8 cellular contexts compared by ENCODE assay signal in genomic region chr12:57983150-57983857, GRCh38. TPM values are rescaled to one million over a fixed set of nuclear protein-coding genes. Genes with fewer than 3 reads are reported as not detected.
DNase-seq lines count a peak whose midpoint lies in the region; FAIRE-seq and TF ChIP-seq lines count a peak whose summit lies in the region.

No MANE protein-coding gene starts in this region.

- H3K36me3 ChIP-seq in vagina, result no peaks in the 10 kb centered on the region

- H3K4me1 ChIP-seq in vagina, result no peaks in the 10 kb centered on the region

- no peak overlapping the region for H3K27ac ChIP-seq in vagina

- peak; percentile 20 to 55 (median 53) for TF ChIP-seq CTCF in vagina (IDR thresholded peaks at IDR 0.05)

- H3K4me3 ChIP-seq in vagina, result no peak overlapping the region

- TF ChIP-seq POLR2A in vagina (IDR thresholded peaks at IDR 0.05), result no peak

- FAIRE-seq in GM19239 (lab: Jason Lieb, UNC) (no peak), HTR-8/SVneo (lab: Jason Lieb, UNC) (no peak)

- intact Hi-C loops in vagina (cut with DNase I), result loop anchor here (10.0 kb wide), 1 partner anchor 671 kb away; no protein-coding TSS in a partner anchor

- DNase-seq in ACHN, result peak; percentile 73
- DNase-seq in EL, result peak; percentile 57
- peak; percentile 39 for DNase-seq in NCI-H2029 (lab: John Stamatoyannopoulos, UW)
- peak; percentile 42 for DNase-seq in amniotic stem cell (lab: John Stamatoyannopoulos, UW)
- peak; percentile 52 for DNase-seq in kidney tubule cell (ENCODE audit: low spot score)
- DNase-seq in vagina (ENCODE audit: extremely low spot score in 2 of 2), result no peak
- no peak for DNase-seq in GM19239 (ENCODE audit: insufficient read length, low spot score)
- no peak for DNase-seq in HTR-8/SVneo (ENCODE audit: insufficient read length, low spot score)

- in situ Hi-C loops in ACHN (cut with HindIII; ENCODE audit: low pct_ligation_motif_present, low pct_unique_long_range_greater_than_20kb, low sequenced_read_pairs), result no loop called here

- H3K9me3 ChIP-seq in vagina, result no peaks in the 10 kb centered on the region

- no peaks in the 10 kb centered on the region for H3K27me3 ChIP-seq in vagina

RNA-seq across cellular contexts. Expression of gene ATP23, which starts 41.9 kb away (rescaled TPM):
- total RNA-seq in vagina, result 31.9 TPM

Comparison
In these comparisons a context has a peak if more than half of its experiments do, and no peak if none do; other contexts are left out.
1. DNase-seq: peak in ACHN (single experiment), EL (single experiment), NCI-H2029 (single experiment), amniotic stem cell (single experiment) and kidney tubule cell (single experiment); none in vagina (0 of 2), GM19239 (single experiment) and HTR-8/SVneo (single experiment).